ENCODE assay signal across 8 cellular contexts in the genomic region with DNA sequence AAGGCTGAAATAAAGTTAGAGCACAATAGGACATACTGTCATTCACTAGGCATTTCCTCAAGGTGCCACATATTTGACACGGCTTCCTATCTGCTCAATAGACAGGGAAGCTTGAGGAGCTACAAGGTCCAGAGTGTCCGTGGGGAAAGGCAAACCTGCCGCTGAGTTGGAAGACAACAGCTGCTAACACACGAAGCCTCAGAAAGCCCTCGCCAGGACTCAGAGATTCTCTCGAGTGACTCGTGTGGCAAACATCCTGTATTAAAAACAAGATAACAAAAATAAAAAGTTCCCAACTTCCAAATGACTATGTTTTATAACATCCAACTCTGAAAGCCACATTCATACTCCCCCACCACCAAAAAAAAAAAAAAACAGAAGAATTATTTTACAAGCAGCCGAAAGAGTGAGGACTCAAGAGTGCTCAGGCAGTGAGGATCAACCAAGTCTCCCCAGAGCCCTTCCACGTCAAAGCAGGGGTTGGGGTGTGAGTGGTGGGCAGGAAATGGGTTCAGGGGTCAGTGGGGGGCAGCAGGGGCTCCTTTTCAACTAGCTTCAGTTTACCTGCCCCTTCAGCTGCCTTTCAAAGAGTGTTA.
DNase-seq lines count a peak whose midpoint lies in the region; ATAC-seq, FAIRE-seq and TF ChIP-seq lines count a peak whose summit lies in the region.

No MANE protein-coding gene starts in this region.

- no peak for DNase-seq in stimulated activated naive CD8-positive, alpha-beta T cell treated with anti-CD3 and anti-CD28 coated beads, Interleukin-15, Interleukin-2, amounts not matched to agents 100 U/mL and 50 U/mL, for 24 hours
- no peak for DNase-seq in activated naive CD8-positive, alpha-beta T cell treated with anti-CD3 and anti-CD28 coated beads for 36 hours
- DNase-seq in HepG2 (ENCODE audit: low spot score) = no peak
- DNase-seq in aorta = no peak
- no peak for DNase-seq in posterior vena cava (ENCODE audit: low spot score)

- no peak overlapping the region for H2AFZ ChIP-seq in HepG2 (ENCODE audit: low read length)

- intact Hi-C loops in HepG2 (cut with micrococcal nuclease; ENCODE audit: unreplicated experiment) = no loop called here
- intact Hi-C loops in aorta (cut with DNase I) = no loop called here
- intact Hi-C loops in posterior vena cava (cut with DNase I) = no loop called here

- peaks cover 10 to 41% of the 10 kb centered on the region in 2 experiments for H3K36me3 ChIP-seq in HepG2 (replicated peaks in 1 of 2; ENCODE audit: control insufficient read depth in 1 of 2, insufficient read depth in 2 of 2, low read length in 2 of 2)
- H3K36me3 ChIP-seq in aorta (ENCODE audit: control insufficient read depth in 1 of 2, insufficient read depth in 2 of 2, low read length in 1 of 2) = no peaks in the 10 kb centered on the region

- peaks cover 94% of the 10 kb centered on the region for H3K4me1 Mint-ChIP-seq in stimulated activated naive CD8-positive, alpha-beta T cell treated with anti-CD3 and anti-CD28 coated beads, Interleukin-15, Interleukin-2, amounts not matched to agents 100 ng/mL and 50 ng/mL, for 24 hours (ENCODE audit: low read depth)
- H3K4me1 Mint-ChIP-seq in activated naive CD8-positive, alpha-beta T cell treated with anti-CD3 and anti-CD28 coated beads for 36 hours = peaks cover 90% of the 10 kb centered on the region

- no peak for TF ChIP-seq EP300 in HepG2 (IDR thresholded peaks at IDR 0.05; ENCODE audit: low read depth in 2 of 2, low read length in 2 of 2)
- TF ChIP-seq EP300 in HepG2 (CRISPR knock-in tag; IDR thresholded peaks at IDR 0.05; ENCODE audit: borderline replicate concordance) = no peak

- no peak for ATAC-seq in stimulated activated naive CD8-positive, alpha-beta T cell treated with anti-CD3 and anti-CD28 coated beads, Interleukin-15, Interleukin-2, amounts not matched to agents 100 U/mL and 50 U/mL, for 24 hours
- ATAC-seq in HepG2 = no peak
- ATAC-seq in aorta (ENCODE audit: low FRiP score) = no peak
- ATAC-seq in HG02884 (IDR thresholded peaks at IDR 0.05; ENCODE audit: unreplicated experiment) = no peak
- ATAC-seq in GM18519 (IDR thresholded peaks at IDR 0.05; ENCODE audit: low FRiP score, unreplicated experiment) = no peak

- H3K27ac Mint-ChIP-seq in stimulated activated naive CD8-positive, alpha-beta T cell treated with anti-CD3 and anti-CD28 coated beads, Interleukin-15, Interleukin-2, amounts not matched to agents 100 ng/mL and 50 ng/mL, for 24 hours = peak overlapping the region; percentile 100
- peak overlapping the region; percentile 100 for H3K27ac Mint-ChIP-seq in activated naive CD8-positive, alpha-beta T cell treated with anti-CD3 and anti-CD28 coated beads for 36 hours

- H3K4me3 ChIP-seq in HepG2 (replicated peaks in 1 of 3; ENCODE audit: insufficient read depth in 1 of 3, low read depth in 2 of 3, low read length in 3 of 3) = no peak overlapping the region
- H3K4me3 ChIP-seq in aorta (ENCODE audit: low read length in 2 of 2) = no peak overlapping the region

- H3K79me2 ChIP-seq in HepG2 (ENCODE audit: insufficient read depth, low read length) = peaks cover 36% of the 10 kb centered on the region

- POLR2A ChIA-PET in HepG2 (lab: Yijun Ruan, JAX) = no interaction called here

- 0 out of 2 replicates have a peak overlapping the region, but pooled peaks have one; percentile 19 for H3K9ac ChIP-seq in HepG2 (ENCODE audit: insufficient read depth, low read depth, low read length)

- in situ Hi-C loops in HepG2 (cut with HindIII; ENCODE audit: extremely low pct_ligation_motif_present, low pct_unique_long_range_greater_than_20kb) = no loop called here

- no peaks in the 10 kb centered on the region for H3K9me3 ChIP-seq in HepG2 (ENCODE audit: low read length)
- H3K9me3 ChIP-seq in aorta (ENCODE audit: control insufficient read depth, low read length) = no peaks in the 10 kb centered on the region

- no peak overlapping the region for H3K4me2 ChIP-seq in HepG2 (ENCODE audit: low read depth, low read length)

- TF ChIP-seq POLR2A in HepG2 (IDR thresholded peaks at IDR 0.05; ENCODE audit: insufficient read depth in 1 of 2, low read depth in 2 of 2, low read length in 2 of 2) = no peak

- 85% methylated on average over 9 of the region's 9 CpGs for WGBS in HepG2 (ENCODE audit: low lambda C conversion rate)
- 3 to 5% methylated on average over 9 of the region's 9 CpGs for WGBS in aorta, 2 donors

- no peaks in the 10 kb centered on the region for H4K20me1 ChIP-seq in HepG2 (ENCODE audit: insufficient read depth, low read length)

- H3K4me3 Mint-ChIP-seq in stimulated activated naive CD8-positive, alpha-beta T cell treated with anti-CD3 and anti-CD28 coated beads, Interleukin-15, Interleukin-2, amounts not matched to agents 100 ng/mL and 50 ng/mL, for 24 hours = peak overlapping the region; percentile 85
- H3K4me3 Mint-ChIP-seq in activated naive CD8-positive, alpha-beta T cell treated with anti-CD3 and anti-CD28 coated beads for 36 hours = peak overlapping the region; percentile 69

- TF ChIP-seq RAD21 in HepG2 (CRISPR knock-in tag; IDR thresholded peaks at IDR 0.05) = no peak

- H3K27me3 ChIP-seq in HepG2 (ENCODE audit: control insufficient read depth in 1 of 2, insufficient read depth in 2 of 2, low read length in 2 of 2) (no peaks in the 10 kb centered on the region), aorta (ENCODE audit: control insufficient read depth in 1 of 2, insufficient read depth in 2 of 2, low read length in 1 of 2) (no peaks in the 10 kb centered on the region)

- no TSS peak for BruUV-seq in HepG2 (replicated peaks; lab: Mats Ljungman, UMichigan)

- H3K4me1 ChIP-seq in HepG2 (ENCODE audit: insufficient read depth, low read length) = peaks cover 67% of the 10 kb centered on the region
- peaks cover 12 to 14% of the 10 kb centered on the region in 2 donors for H3K4me1 ChIP-seq in aorta (ENCODE audit: control insufficient read depth in 1 of 2, insufficient read depth in 2 of 2, low read length in 2 of 2)

- H3K27ac ChIP-seq in HepG2 (ENCODE audit: extremely low read length, insufficient read depth, low read length) = peak overlapping the region; percentile 36
- peak overlapping the region; percentile 45 to 78 for H3K27ac ChIP-seq in aorta (ENCODE audit: low read depth in 1 of 2, low read length in 2 of 2)

- FAIRE-seq in HepG2 (lab: Jason Lieb, UNC) = no peak

- CTCF ChIA-PET in HepG2 (lab: Yijun Ruan, JAX; ENCODE audit: low intra/inter-chr PET ratio, low total read pairs) = no interaction called here

- H3K36me3 Mint-ChIP-seq in stimulated activated naive CD8-positive, alpha-beta T cell treated with anti-CD3 and anti-CD28 coated beads, Interleukin-15, Interleukin-2, amounts not matched to agents 100 ng/mL and 50 ng/mL, for 24 hours (ENCODE audit: low read depth) = peaks cover 52% of the 10 kb centered on the region
- H3K36me3 Mint-ChIP-seq in activated naive CD8-positive, alpha-beta T cell treated with anti-CD3 and anti-CD28 coated beads for 36 hours = peaks cover 55% of the 10 kb centered on the region

- no peaks in the 10 kb centered on the region for H3K27me3 Mint-ChIP-seq in stimulated activated naive CD8-positive, alpha-beta T cell treated with anti-CD3 and anti-CD28 coated beads, Interleukin-15, Interleukin-2, amounts not matched to agents 100 ng/mL and 50 ng/mL, for 24 hours
- no peaks in the 10 kb centered on the region for H3K27me3 Mint-ChIP-seq in activated naive CD8-positive, alpha-beta T cell treated with anti-CD3 and anti-CD28 coated beads for 36 hours

- TF ChIP-seq CTCF in HepG2 (CRISPR knock-in tag; IDR thresholded peaks at IDR 0.05) = no peak

- no peaks in the 10 kb centered on the region for H3K9me3 Mint-ChIP-seq in stimulated activated naive CD8-positive, alpha-beta T cell treated with anti-CD3 and anti-CD28 coated beads, Interleukin-15, Interleukin-2, amounts not matched to agents 100 ng/mL and 50 ng/mL, for 24 hours
- peaks cover 3% of the 10 kb centered on the region for H3K9me3 Mint-ChIP-seq in activated naive CD8-positive, alpha-beta T cell treated with anti-CD3 and anti-CD28 coated beads for 36 hours

TF ChIP-seq in HepG2, 621 proteins besides CTCF, POLR2A, EP300 and RAD21:
- TF ChIP-seq MYC (CRISPR knock-in tag; IDR thresholded peaks at IDR 0.05; ENCODE audit: borderline replicate concordance) (no peak), MEF2D (CRISPR knock-in tag; IDR thresholded peaks at IDR 0.05) (no peak), FOSL2 (CRISPR knock-in tag; IDR thresholded peaks at IDR 0.05) (0 out of 2 replicates have a peak, but pooled peaks have one; percentile 12)
TF ChIP-seq in HepG2: peak in this region for 1.
